In genomic region chr20:53623127-53623453, GRCh38 we compare ENCODE assay signal across 8 cellular contexts. TPM values are rescaled to one million over a fixed set of nuclear protein-coding genes. Genes with fewer than 3 reads are reported as not detected.
DNase-seq lines count a peak whose midpoint lies in the region; ATAC-seq and TF ChIP-seq lines count a peak whose summit lies in the region.

No MANE protein-coding gene starts in this region.

- peak overlapping the region; percentile 58 for H3K4me3 Mint-ChIP-seq in GM23338
- peak overlapping the region; percentile 71 for H3K4me3 Mint-ChIP-seq in stimulated activated memory B cell treated with anti-CD40 and anti-IgM and Interleukin-4, amounts not matched to agents 10 μg/mL and 1 μg/mL and 100 μg/mL, for 72 hours

- H3K9me3 ChIP-seq in SU-DHL-6 (ENCODE audit: insufficient read depth, low read length) (no peaks in the 10 kb centered on the region), right cardiac atrium (ENCODE audit: control insufficient read depth, low read length) (no peaks in the 10 kb centered on the region)

- H4K20me1 ChIP-seq in GM23338 (replicated peaks; ENCODE audit: insufficient read depth) (no peaks in the 10 kb centered on the region), SU-DHL-6 (ENCODE audit: low read depth, low read length) (no peaks in the 10 kb centered on the region)

- ATAC-seq in GM23338 (no peak), right cardiac atrium (peak in 1 of 2 donors; percentile 3), GM21526 (IDR thresholded peaks at IDR 0.05; ENCODE audit: low FRiP score, unreplicated experiment) (no peak)
- ATAC-seq in stimulated activated memory B cell treated with anti-CD40 and anti-IgM and Interleukin-4, amounts not matched to agents 10 μg/mL and 1 μg/mL and 100 μg/mL, for 72 hours = no peak

- H3K79me2 ChIP-seq in GM23338 (replicated peaks; ENCODE audit: insufficient read depth) = no peaks in the 10 kb centered on the region
- no peaks in the 10 kb centered on the region for H3K79me2 ChIP-seq in SU-DHL-6 (ENCODE audit: insufficient read depth, low read length)

- peaks cover 30% of the 10 kb centered on the region for H3K4me1 Mint-ChIP-seq in GM23338
- peaks cover 47% of the 10 kb centered on the region for H3K4me1 Mint-ChIP-seq in stimulated activated memory B cell treated with anti-CD40 and anti-IgM and Interleukin-4, amounts not matched to agents 10 μg/mL and 1 μg/mL and 100 μg/mL, for 72 hours

- no peaks in the 10 kb centered on the region for H3K9me2 ChIP-seq in GM23338 (ENCODE audit: insufficient read depth)
- no peaks in the 10 kb centered on the region for H3K9me2 ChIP-seq in SU-DHL-6 (replicated peaks; ENCODE audit: insufficient read depth, low read length)

- H3K9me3 Mint-ChIP-seq in GM23338 = no peaks in the 10 kb centered on the region
- H3K9me3 Mint-ChIP-seq in stimulated activated memory B cell treated with anti-CD40 and anti-IgM and Interleukin-4, amounts not matched to agents 10 μg/mL and 1 μg/mL and 100 μg/mL, for 72 hours = no peaks in the 10 kb centered on the region

- H3K4me3 ChIP-seq in GM23338 (peak overlapping the region; percentile 24; the same call in 1 of the 2 replicates), SU-DHL-6 (ENCODE audit: insufficient read depth, low read length, poor library complexity, severe bottlenecking) (peak overlapping the region; percentile 26), right cardiac atrium (ENCODE audit: low read length) (peak overlapping the region; percentile 66)

- WGBS in right cardiac atrium = 1% methylated on average over 3 of the region's 3 CpGs

- DNase-seq in GM23338 (ENCODE audit: low spot score) (no peak), right cardiac atrium (no peak), head of caudate nucleus (no peak), GM13977 (ENCODE audit: low spot score) (no peak), NCI-H82 treated with DMSO at 0.1 percent for 48 hours (lab: John Stamatoyannopoulos, UW; ENCODE audit: unreplicated experiment) (no peak)

- peak overlapping the region; percentile 97 for H3K27ac Mint-ChIP-seq in GM23338
- H3K27ac Mint-ChIP-seq in stimulated activated memory B cell treated with anti-CD40 and anti-IgM and Interleukin-4, amounts not matched to agents 10 μg/mL and 1 μg/mL and 100 μg/mL, for 72 hours = peak overlapping the region; percentile 94

- H2AFZ ChIP-seq in GM23338 = peak overlapping the region; percentile 8; the same call in 1 of the 2 replicates
- peak overlapping the region; percentile 59 for H2AFZ ChIP-seq in SU-DHL-6 (ENCODE audit: low read depth, low read length, severe bottlenecking)

- H3K27ac ChIP-seq in GM23338 (ENCODE audit: low read depth) (peak overlapping the region; percentile 87), SU-DHL-6 (ENCODE audit: low read depth, low read length) (peak overlapping the region; percentile 79), right cardiac atrium (ENCODE audit: low read length) (peak overlapping the region; percentile 92)

- H3K36me3 ChIP-seq in GM23338 (ENCODE audit: insufficient read depth) = no peaks in the 10 kb centered on the region
- no peaks in the 10 kb centered on the region for H3K36me3 ChIP-seq in SU-DHL-6 (ENCODE audit: low read length)

- TF ChIP-seq CTCF in GM23338 (conservative IDR thresholded peaks at IDR 0.05; ENCODE audit: low read depth in 2 of 2) = no peak
- no peak for TF ChIP-seq CTCF in SU-DHL-6 (IDR thresholded peaks at IDR 0.05; ENCODE audit: insufficient read depth, low read length, poor library complexity, severe bottlenecking)
- TF ChIP-seq CTCF in GM13977 (IDR thresholded peaks at IDR 0.05; ENCODE audit: extremely low read depth, insufficient read depth, missing control alignments) = no peak

- H3K9ac ChIP-seq in SU-DHL-6 (ENCODE audit: low read length) = peak overlapping the region; percentile 47

- peaks cover 32% of the 10 kb centered on the region for H3K4me1 ChIP-seq in GM23338 (ENCODE audit: insufficient read depth)
- H3K4me1 ChIP-seq in right cardiac atrium (ENCODE audit: control insufficient read depth, insufficient read depth, low read length) = peaks cover 8% of the 10 kb centered on the region

- H3K27me3 Mint-ChIP-seq in GM23338 (ENCODE audit: insufficient read depth, low read depth, poor library complexity) = peaks cover under 1% of the 10 kb centered on the region
- H3K27me3 Mint-ChIP-seq in stimulated activated memory B cell treated with anti-CD40 and anti-IgM and Interleukin-4, amounts not matched to agents 10 μg/mL and 1 μg/mL and 100 μg/mL, for 72 hours = no peaks in the 10 kb centered on the region

- in situ Hi-C loops in GM13977 (cut with MboI; ENCODE audit: low pct_unique_long_range_greater_than_20kb, low sequenced_read_pairs, unreplicated experiment) = no loop called here

- H3K4me2 ChIP-seq in GM23338 (peak overlapping the region; percentile 59), SU-DHL-6 (ENCODE audit: low read depth, low read length, poor library complexity, severe bottlenecking) (peak overlapping the region; percentile 54)

- H3K36me3 Mint-ChIP-seq in GM23338 (ENCODE audit: low read depth) = no peaks in the 10 kb centered on the region
- no peaks in the 10 kb centered on the region for H3K36me3 Mint-ChIP-seq in stimulated activated memory B cell treated with anti-CD40 and anti-IgM and Interleukin-4, amounts not matched to agents 10 μg/mL and 1 μg/mL and 100 μg/mL, for 72 hours

- H3F3A ChIP-seq in GM23338 (replicated peaks; ENCODE audit: low read depth) (no peaks in the 10 kb centered on the region), SU-DHL-6 (ENCODE audit: insufficient read depth) (peaks cover 50% of the 10 kb centered on the region)

- H3K27me3 ChIP-seq in GM23338 (ENCODE audit: insufficient read depth) = no peaks in the 10 kb centered on the region
- no peaks in the 10 kb centered on the region for H3K27me3 ChIP-seq in SU-DHL-6 (ENCODE audit: low read length)
- no peaks in the 10 kb centered on the region for H3K27me3 ChIP-seq in right cardiac atrium (ENCODE audit: control insufficient read depth, insufficient read depth)

- intact Hi-C loops in right cardiac atrium (cut with DNase I) = loop anchor here in 1 of 4 donors (5.0 kb wide), 1 partner anchor 114 kb away; no protein-coding TSS in a partner anchor
- intact Hi-C loops in head of caudate nucleus (cut with DNase I) = no loop called here

TF ChIP-seq in GM23338, 12 proteins besides CTCF, POLR2A, EP300 and RAD21 (continues in another document):
- TF ChIP-seq STAT1 (IDR thresholded peaks at IDR 0.05; ENCODE audit: unreplicated experiment) (no peak), POLR2AphosphoS5 (IDR thresholded peaks at IDR 0.05; ENCODE audit: low read depth) (no peak), NANOG (IDR thresholded peaks at IDR 0.05; ENCODE audit: borderline replicate concordance) (no peak), REST (IDR thresholded peaks at IDR 0.05; ENCODE audit: unreplicated experiment) (no peak), ZNF331 (CRISPR knock-in tag; IDR thresholded peaks at IDR 0.05; ENCODE audit: low read depth) (no peak), ETS1 (IDR thresholded peaks at IDR 0.05) (no peak), EZH2phosphoT487 (IDR thresholded peaks at IDR 0.05; ENCODE audit: unreplicated experiment) (no peak), CREB1 (CRISPR knock-in tag; IDR thresholded peaks at IDR 0.05; ENCODE audit: low read depth) (no peak), ZNF114 (CRISPR knock-in tag; IDR thresholded peaks at IDR 0.05) (no peak)

RNA-seq across cellular contexts. Expression of gene ZNF217, which starts 29.5 kb away (rescaled TPM):
- total RNA-seq in GM23338 (2014; rRNA removed; shearing (Covaris generic)) = 76.7 and 78.0 TPM in 2 replicates
- 30.8 and 32.8 TPM in 2 replicates for polyA plus RNA-seq in GM23338 (2016; fragmentation: Nextera tagmentation; extraction: Ambion mirVana)
- 10 to 100 TPM in 2 of 4 donors, 1 to 10 TPM in 2; 8.5 to 15.6 (median 11.6) TPM for total RNA-seq in right cardiac atrium
- 4.5 TPM for polyA plus RNA-seq in right cardiac atrium
